ENCODE assay signal across 8 cellular contexts in genomic region chr2:189581354-189582139, GRCh38. TPM values are rescaled to one million over a fixed set of nuclear protein-coding genes. Genes with fewer than 3 reads are reported as not detected.
A peak's percentile ranks its signal among the peaks of the same experiment; 100 is the strongest.
DNase-seq lines count a peak whose midpoint lies in the region; ATAC-seq and TF ChIP-seq lines count a peak whose summit lies in the region.

No MANE protein-coding gene starts in this region.

- DNase-seq in activated CD8-positive, alpha-beta memory T cell treated with anti-CD3 and anti-CD28 coated beads for 24 hours = peak; percentile 59
- DNase-seq in activated CD8-positive, alpha-beta memory T cell treated with anti-CD3 and anti-CD28 coated beads, Interleukin-2, amount 50 U/mL, for 4 hours = no peak
- no peak for DNase-seq in RWPE2 (ENCODE audit: low spot score)
- DNase-seq in mesothelial cell of epicardium (ENCODE audit: low spot score in 2 of 2, unreplicated experiment in 2 of 2) = no peak
- no peak for DNase-seq in NK-92 (lab: John Stamatoyannopoulos, UW; ENCODE audit: unreplicated experiment)

- ATAC-seq in RWPE2 (ENCODE audit: low read depth) (peak; percentile 11; the same call in 2 of the 3 replicates), HG03025 (IDR thresholded peaks at IDR 0.05; ENCODE audit: low FRiP score, unreplicated experiment) (no peak)

- H3K4me3 ChIP-seq in RWPE2 (ENCODE audit: severe bottlenecking) (peak overlapping the region; percentile 35), ectodermal cell (ENCODE audit: insufficient read depth, low read depth, low read length) (peak overlapping the region; percentile 53), urinary bladder (ENCODE audit: low read depth, low read length) (peak overlapping the region; percentile 81)

- H3K4me1 Mint-ChIP-seq in mesothelial cell of epicardium = peaks cover 58% of the 10 kb centered on the region

- no peak overlapping the region for H3K27ac ChIP-seq in RWPE2 (ENCODE audit: poor library complexity, severe bottlenecking)
- H3K27ac ChIP-seq in ectodermal cell (ENCODE audit: insufficient read depth, low read depth, low read length, poor library complexity, severe bottlenecking) = no peak overlapping the region
- no peak overlapping the region for H3K27ac ChIP-seq in urinary bladder (ENCODE audit: low read depth)

- H3K4me3 Mint-ChIP-seq in mesothelial cell of epicardium = peak overlapping the region; percentile 76

- H3K9me3 ChIP-seq in RWPE2 (ENCODE audit: severe bottlenecking) = no peaks in the 10 kb centered on the region
- H3K9me3 ChIP-seq in ectodermal cell (ENCODE audit: control insufficient read depth, low read length) = no peaks in the 10 kb centered on the region

- no peaks in the 10 kb centered on the region for H3K4me1 ChIP-seq in RWPE2 (ENCODE audit: insufficient read depth, poor library complexity, severe bottlenecking)
- no peaks in the 10 kb centered on the region for H3K4me1 ChIP-seq in ectodermal cell (ENCODE audit: control insufficient read depth, insufficient read depth, low read length)
- peaks cover 2% of the 10 kb centered on the region for H3K4me1 ChIP-seq in urinary bladder (ENCODE audit: insufficient read depth)

- no peaks in the 10 kb centered on the region for H3K9me3 Mint-ChIP-seq in mesothelial cell of epicardium

- H3K27me3 Mint-ChIP-seq in mesothelial cell of epicardium (ENCODE audit: low read depth) = no peaks in the 10 kb centered on the region

- 8% methylated on average over 22 of the region's 22 CpGs for WGBS in ectodermal cell, 2 experiments
- WGBS in urinary bladder = 26% methylated on average over 22 of the region's 22 CpGs

- H3K36me3 Mint-ChIP-seq in mesothelial cell of epicardium = peaks cover 7% of the 10 kb centered on the region

- peak overlapping the region; percentile 78 for H3K27ac Mint-ChIP-seq in mesothelial cell of epicardium

- TF ChIP-seq CTCF in RWPE2 (IDR thresholded peaks at IDR 0.05; ENCODE audit: poor library complexity, severe bottlenecking) (no peak), mesothelial cell of epicardium (IDR thresholded peaks at IDR 0.05; ENCODE audit: unreplicated experiment) (no peak)

- H3K36me3 ChIP-seq in RWPE2 (ENCODE audit: low read depth) (no peaks in the 10 kb centered on the region), ectodermal cell (ENCODE audit: control insufficient read depth, insufficient read depth, low read length) (no peaks in the 10 kb centered on the region), urinary bladder (ENCODE audit: insufficient read depth) (no peaks in the 10 kb centered on the region)

- H3K27me3 ChIP-seq in RWPE2 (ENCODE audit: insufficient read depth, poor library complexity, severe bottlenecking) (peaks cover 57% of the 10 kb centered on the region), ectodermal cell (ENCODE audit: control insufficient read depth, insufficient read depth, low read length, poor library complexity, severe bottlenecking) (peaks cover 84% of the 10 kb centered on the region)

RNA-seq across cellular contexts. Expression of gene SLC40A1, which starts 1.0 kb away (rescaled TPM):
- polyA plus RNA-seq in ectodermal cell (2013, experiment 1 of 4) = 0.52 TPM
- polyA plus RNA-seq in ectodermal cell (2013, experiment 2 of 4) = 0.36 TPM
- polyA plus RNA-seq in ectodermal cell (2013, experiment 3 of 4) = 1.4 TPM
- polyA plus RNA-seq in ectodermal cell (2013, experiment 4 of 4) = 0.93 TPM
- total RNA-seq in mesothelial cell of epicardium (152 to 156 TPM (median 154 TPM) in 3 replicates), urinary bladder (151 TPM)
- polyA plus RNA-seq in urinary bladder = 33.5 TPM
